14 cellular contexts compared by ENCODE assay signal in genomic region chr21:34987673-34988072, GRCh38.
DNase-seq lines count a peak whose midpoint lies in the region; FAIRE-seq and TF ChIP-seq lines count a peak whose summit lies in the region.
"Had no signal": no experiment of that assay in that cellular context is flagged by ENCODE, and none has a peak within 500 bp of the region (broad histone marks: within the 10 kb centered on the region; RNA-seq: fewer than 3 reads in every experiment).

No MANE protein-coding gene starts in this region.

- peaks cover 25% of the 10 kb centered on the region for H3K36me3 Mint-ChIP-seq in T-helper 1 cell treated with Interleukin-12 subunit alpha and Interleukin-12 subunit beta and Interleukin-4 antibody, amounts not matched to agents 30 μg/mL and 1 μg/mL, for 36 hours (ENCODE audit: low read depth)
- H3K36me3 Mint-ChIP-seq in astrocyte (ENCODE audit: low read depth, unreplicated experiment): peaks cover 3% of the 10 kb centered on the region

- H3K27ac ChIP-seq in KMS-11 (peak overlapping the region; percentile 50; the same call in 1 of the 2 replicates), astrocyte (ENCODE audit: low read depth, low read length) (peak overlapping the region; percentile 82), WERI-Rb-1 (no peak overlapping the region)
- H3K27ac ChIP-seq: cardiac muscle cell, right lobe of liver had no signal

- H3K9me3 Mint-ChIP-seq in T-helper 1 cell treated with Interleukin-12 subunit alpha and Interleukin-12 subunit beta and Interleukin-4 antibody, amounts not matched to agents 30 μg/mL and 1 μg/mL, for 36 hours: no peaks in the 10 kb centered on the region
- H3K9me3 Mint-ChIP-seq in astrocyte (ENCODE audit: unreplicated experiment): no peaks in the 10 kb centered on the region

- H3K9ac ChIP-seq in KMS-11 (peak overlapping the region; percentile 40; the same call in 1 of the 2 replicates), astrocyte (ENCODE audit: low read length) (peak overlapping the region; percentile 70)

- H3K79me2 ChIP-seq in KMS-11 (ENCODE audit: insufficient read depth, low read depth) (no peaks in the 10 kb centered on the region), astrocyte (ENCODE audit: insufficient read depth, low read length) (peaks cover 7% of the 10 kb centered on the region)

- peak overlapping the region; percentile 36; the same call in 1 of the 2 replicates for H2AFZ ChIP-seq in KMS-11 (ENCODE audit: low read depth)
- H2AFZ ChIP-seq in astrocyte (ENCODE audit: low read depth, low read length): no peak overlapping the region

- H3K4me3 Mint-ChIP-seq in T-helper 1 cell treated with Interleukin-12 subunit alpha and Interleukin-12 subunit beta and Interleukin-4 antibody, amounts not matched to agents 30 μg/mL and 1 μg/mL, for 36 hours: peak overlapping the region; percentile 79
- no peak overlapping the region for H3K4me3 Mint-ChIP-seq in astrocyte (ENCODE audit: unreplicated experiment)

- peaks cover 82% of the 10 kb centered on the region for H3K4me1 Mint-ChIP-seq in T-helper 1 cell treated with Interleukin-12 subunit alpha and Interleukin-12 subunit beta and Interleukin-4 antibody, amounts not matched to agents 30 μg/mL and 1 μg/mL, for 36 hours (ENCODE audit: low read depth)
- H3K4me1 Mint-ChIP-seq in astrocyte (ENCODE audit: low read depth, unreplicated experiment): peaks cover 68% of the 10 kb centered on the region

- H3K36me3 ChIP-seq in KMS-11 (ENCODE audit: insufficient read depth): no peaks in the 10 kb centered on the region
- no peaks in the 10 kb centered on the region for H3K36me3 ChIP-seq in astrocyte (ENCODE audit: insufficient read depth, low read length)
- no peaks in the 10 kb centered on the region for H3K36me3 ChIP-seq in WERI-Rb-1
- H3K36me3 ChIP-seq: cardiac muscle cell, right lobe of liver had no signal

- H3K4me3 ChIP-seq in KMS-11 (IDR thresholded peaks at IDR 0.05; ENCODE audit: insufficient read depth, low read depth, low read length) (no peak overlapping the region), astrocyte (ENCODE audit: insufficient read depth, low read depth, low read length) (no peak overlapping the region), WERI-Rb-1 (ENCODE audit: low read depth, low read length) (no peak overlapping the region)
- H3K4me3 ChIP-seq: cardiac muscle cell, mucosa of descending colon, right lobe of liver had no signal

- TF ChIP-seq CTCF in KMS-11 (conservative IDR thresholded peaks at IDR 0.05; ENCODE audit: low read depth, low read length) (no peak), astrocyte (IDR thresholded peaks at IDR 0.05; ENCODE audit: insufficient read depth, low read depth, low read length) (no peak), WERI-Rb-1 (IDR thresholded peaks at IDR 0.05; ENCODE audit: low read depth, low read length) (no peak)

- FAIRE-seq in astrocyte (lab: Jason Lieb, UNC): no peak

- H3K4me1 ChIP-seq in KMS-11 (ENCODE audit: low read depth, poor library complexity, severe bottlenecking) (peaks cover 44% of the 10 kb centered on the region), astrocyte (ENCODE audit: insufficient read depth, low read length) (peaks cover 51% of the 10 kb centered on the region)
- H3K4me1 ChIP-seq: right lobe of liver had no signal

- H3K27me3 ChIP-seq in KMS-11 (ENCODE audit: insufficient read depth, low read depth): peaks cover 8% of the 10 kb centered on the region; the same call in 1 of the 2 replicates
- H3K27me3 ChIP-seq in astrocyte (ENCODE audit: insufficient read depth, low read length): no peaks in the 10 kb centered on the region
- H3K27me3 ChIP-seq in WERI-Rb-1 (ENCODE audit: insufficient read depth, low read depth, severe bottlenecking): peaks cover 98% of the 10 kb centered on the region
- H3K27me3 ChIP-seq: right lobe of liver had no signal

- H3K27me3 Mint-ChIP-seq in T-helper 1 cell treated with Interleukin-12 subunit alpha and Interleukin-12 subunit beta and Interleukin-4 antibody, amounts not matched to agents 30 μg/mL and 1 μg/mL, for 36 hours (ENCODE audit: low read depth): no peaks in the 10 kb centered on the region
- no peaks in the 10 kb centered on the region for H3K27me3 Mint-ChIP-seq in astrocyte (ENCODE audit: low read depth, unreplicated experiment)

- H3K9me3 ChIP-seq in astrocyte (ENCODE audit: insufficient read depth, low read depth, low read length) (no peaks in the 10 kb centered on the region), WERI-Rb-1 (ENCODE audit: severe bottlenecking) (no peaks in the 10 kb centered on the region)
- H3K9me3 ChIP-seq: mucosa of descending colon, right lobe of liver had no signal

- H3K4me2 ChIP-seq in KMS-11 (peak overlapping the region; percentile 78), astrocyte (ENCODE audit: low read length) (peak overlapping the region; percentile 64)

- H4K20me1 ChIP-seq in KMS-11 (ENCODE audit: insufficient read depth) (no peaks in the 10 kb centered on the region), astrocyte (ENCODE audit: insufficient read depth, low read length) (no peaks in the 10 kb centered on the region)

- no peak for DNase-seq in T-helper 1 cell
- no peak for DNase-seq in astrocyte (ENCODE audit: low read depth)
- peak; percentile 23 for DNase-seq in retina
- DNase-seq in HUDEP-2 (lab: John Stamatoyannopoulos, UW; ENCODE audit: unreplicated experiment in 76 of 76): no peak
- DNase-seq in WERI-Rb-1: no peak
- DNase-seq in occipital lobe (lab: John Stamatoyannopoulos, UW): no peak
- DNase-seq: KG1, NCI-H2081, right lobe of liver, trophoblast cell had no signal

- peak overlapping the region; percentile 86 for H3K27ac Mint-ChIP-seq in T-helper 1 cell treated with Interleukin-12 subunit alpha and Interleukin-12 subunit beta and Interleukin-4 antibody, amounts not matched to agents 30 μg/mL and 1 μg/mL, for 36 hours
- peak overlapping the region; percentile 97 for H3K27ac Mint-ChIP-seq in astrocyte (ENCODE audit: unreplicated experiment)
